ENCODE assay signal across 1 cellular context in the genomic region with DNA sequence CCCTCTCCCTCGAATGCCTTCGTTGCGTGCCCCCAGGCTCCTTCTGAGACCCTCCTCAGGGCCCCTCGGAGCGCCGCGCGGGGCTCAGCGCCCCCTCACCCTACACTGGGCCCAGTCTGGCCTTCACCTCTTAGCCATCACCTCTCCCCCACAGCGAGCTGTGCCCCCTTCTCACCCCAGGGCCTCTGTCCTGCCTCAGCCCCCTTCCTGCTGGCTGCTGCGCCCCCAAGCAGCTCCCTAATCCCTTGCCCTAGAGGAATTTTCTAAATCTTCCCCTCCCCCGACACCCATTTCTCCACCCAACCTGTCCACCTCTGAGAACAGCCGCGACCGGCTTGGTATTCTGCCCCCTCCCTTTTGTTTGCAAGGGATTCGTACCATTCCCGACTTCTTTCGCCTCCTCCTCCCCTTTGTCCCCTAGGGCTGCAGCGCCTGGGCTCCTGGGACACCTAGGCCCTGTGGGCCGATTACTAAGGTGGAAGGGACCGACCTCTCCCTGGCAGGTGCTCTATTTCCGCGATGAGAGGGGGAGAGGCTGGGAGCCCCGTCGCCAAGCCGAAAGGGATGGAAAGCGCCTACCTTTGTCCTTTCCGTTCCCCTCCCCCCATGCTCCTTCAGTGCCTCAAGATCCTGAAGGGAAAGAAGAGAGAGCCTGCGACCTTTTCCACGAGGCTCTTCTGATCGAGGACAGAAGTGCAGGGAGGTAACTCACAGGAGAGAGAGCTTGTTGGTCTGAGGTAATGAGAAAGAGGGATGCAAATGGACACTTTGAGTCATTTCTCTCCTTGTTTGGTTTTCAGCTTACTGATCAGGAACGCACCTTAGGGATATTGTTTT.
TF ChIP-seq lines count a peak whose summit lies in the region.

No MANE protein-coding gene starts in this region.

TF ChIP-seq in H1, 55 proteins besides CTCF, POLR2A, EP300 and RAD21:
- TF ChIP-seq NRF1 (IDR thresholded peaks at IDR 0.05; ENCODE audit: low read depth, low read length) = no peak
- TF ChIP-seq SIRT6 (IDR thresholded peaks at IDR 0.05; ENCODE audit: low read length) = no peak
- no peak for TF ChIP-seq GABPA (IDR thresholded peaks at IDR 0.05; ENCODE audit: borderline replicate concordance, insufficient read depth, low read length)
- TF ChIP-seq PHF8 (conservative IDR thresholded peaks at IDR 0.05; ENCODE audit: low read depth, low read length) = peak; percentile 31; the same call in 1 of the 2 replicates
- TF ChIP-seq CBX5 (IDR thresholded peaks at IDR 0.05; ENCODE audit: low read depth, low read length) = no peak
- no peak for TF ChIP-seq TCF12 (IDR thresholded peaks at IDR 0.05; ENCODE audit: low read depth, low read length)
- TF ChIP-seq CHD1 (IDR thresholded peaks at IDR 0.05; ENCODE audit: low read depth, low read length) = no peak
- TF ChIP-seq NANOG (IDR thresholded peaks at IDR 0.05; ENCODE audit: insufficient read depth, low read depth, low read length, poor library complexity, severe bottlenecking) = no peak
- no peak for TF ChIP-seq EZH2 (IDR thresholded peaks at IDR 0.05; ENCODE audit: low read depth, low read length, severe bottlenecking)
- TF ChIP-seq, protein P1, sequence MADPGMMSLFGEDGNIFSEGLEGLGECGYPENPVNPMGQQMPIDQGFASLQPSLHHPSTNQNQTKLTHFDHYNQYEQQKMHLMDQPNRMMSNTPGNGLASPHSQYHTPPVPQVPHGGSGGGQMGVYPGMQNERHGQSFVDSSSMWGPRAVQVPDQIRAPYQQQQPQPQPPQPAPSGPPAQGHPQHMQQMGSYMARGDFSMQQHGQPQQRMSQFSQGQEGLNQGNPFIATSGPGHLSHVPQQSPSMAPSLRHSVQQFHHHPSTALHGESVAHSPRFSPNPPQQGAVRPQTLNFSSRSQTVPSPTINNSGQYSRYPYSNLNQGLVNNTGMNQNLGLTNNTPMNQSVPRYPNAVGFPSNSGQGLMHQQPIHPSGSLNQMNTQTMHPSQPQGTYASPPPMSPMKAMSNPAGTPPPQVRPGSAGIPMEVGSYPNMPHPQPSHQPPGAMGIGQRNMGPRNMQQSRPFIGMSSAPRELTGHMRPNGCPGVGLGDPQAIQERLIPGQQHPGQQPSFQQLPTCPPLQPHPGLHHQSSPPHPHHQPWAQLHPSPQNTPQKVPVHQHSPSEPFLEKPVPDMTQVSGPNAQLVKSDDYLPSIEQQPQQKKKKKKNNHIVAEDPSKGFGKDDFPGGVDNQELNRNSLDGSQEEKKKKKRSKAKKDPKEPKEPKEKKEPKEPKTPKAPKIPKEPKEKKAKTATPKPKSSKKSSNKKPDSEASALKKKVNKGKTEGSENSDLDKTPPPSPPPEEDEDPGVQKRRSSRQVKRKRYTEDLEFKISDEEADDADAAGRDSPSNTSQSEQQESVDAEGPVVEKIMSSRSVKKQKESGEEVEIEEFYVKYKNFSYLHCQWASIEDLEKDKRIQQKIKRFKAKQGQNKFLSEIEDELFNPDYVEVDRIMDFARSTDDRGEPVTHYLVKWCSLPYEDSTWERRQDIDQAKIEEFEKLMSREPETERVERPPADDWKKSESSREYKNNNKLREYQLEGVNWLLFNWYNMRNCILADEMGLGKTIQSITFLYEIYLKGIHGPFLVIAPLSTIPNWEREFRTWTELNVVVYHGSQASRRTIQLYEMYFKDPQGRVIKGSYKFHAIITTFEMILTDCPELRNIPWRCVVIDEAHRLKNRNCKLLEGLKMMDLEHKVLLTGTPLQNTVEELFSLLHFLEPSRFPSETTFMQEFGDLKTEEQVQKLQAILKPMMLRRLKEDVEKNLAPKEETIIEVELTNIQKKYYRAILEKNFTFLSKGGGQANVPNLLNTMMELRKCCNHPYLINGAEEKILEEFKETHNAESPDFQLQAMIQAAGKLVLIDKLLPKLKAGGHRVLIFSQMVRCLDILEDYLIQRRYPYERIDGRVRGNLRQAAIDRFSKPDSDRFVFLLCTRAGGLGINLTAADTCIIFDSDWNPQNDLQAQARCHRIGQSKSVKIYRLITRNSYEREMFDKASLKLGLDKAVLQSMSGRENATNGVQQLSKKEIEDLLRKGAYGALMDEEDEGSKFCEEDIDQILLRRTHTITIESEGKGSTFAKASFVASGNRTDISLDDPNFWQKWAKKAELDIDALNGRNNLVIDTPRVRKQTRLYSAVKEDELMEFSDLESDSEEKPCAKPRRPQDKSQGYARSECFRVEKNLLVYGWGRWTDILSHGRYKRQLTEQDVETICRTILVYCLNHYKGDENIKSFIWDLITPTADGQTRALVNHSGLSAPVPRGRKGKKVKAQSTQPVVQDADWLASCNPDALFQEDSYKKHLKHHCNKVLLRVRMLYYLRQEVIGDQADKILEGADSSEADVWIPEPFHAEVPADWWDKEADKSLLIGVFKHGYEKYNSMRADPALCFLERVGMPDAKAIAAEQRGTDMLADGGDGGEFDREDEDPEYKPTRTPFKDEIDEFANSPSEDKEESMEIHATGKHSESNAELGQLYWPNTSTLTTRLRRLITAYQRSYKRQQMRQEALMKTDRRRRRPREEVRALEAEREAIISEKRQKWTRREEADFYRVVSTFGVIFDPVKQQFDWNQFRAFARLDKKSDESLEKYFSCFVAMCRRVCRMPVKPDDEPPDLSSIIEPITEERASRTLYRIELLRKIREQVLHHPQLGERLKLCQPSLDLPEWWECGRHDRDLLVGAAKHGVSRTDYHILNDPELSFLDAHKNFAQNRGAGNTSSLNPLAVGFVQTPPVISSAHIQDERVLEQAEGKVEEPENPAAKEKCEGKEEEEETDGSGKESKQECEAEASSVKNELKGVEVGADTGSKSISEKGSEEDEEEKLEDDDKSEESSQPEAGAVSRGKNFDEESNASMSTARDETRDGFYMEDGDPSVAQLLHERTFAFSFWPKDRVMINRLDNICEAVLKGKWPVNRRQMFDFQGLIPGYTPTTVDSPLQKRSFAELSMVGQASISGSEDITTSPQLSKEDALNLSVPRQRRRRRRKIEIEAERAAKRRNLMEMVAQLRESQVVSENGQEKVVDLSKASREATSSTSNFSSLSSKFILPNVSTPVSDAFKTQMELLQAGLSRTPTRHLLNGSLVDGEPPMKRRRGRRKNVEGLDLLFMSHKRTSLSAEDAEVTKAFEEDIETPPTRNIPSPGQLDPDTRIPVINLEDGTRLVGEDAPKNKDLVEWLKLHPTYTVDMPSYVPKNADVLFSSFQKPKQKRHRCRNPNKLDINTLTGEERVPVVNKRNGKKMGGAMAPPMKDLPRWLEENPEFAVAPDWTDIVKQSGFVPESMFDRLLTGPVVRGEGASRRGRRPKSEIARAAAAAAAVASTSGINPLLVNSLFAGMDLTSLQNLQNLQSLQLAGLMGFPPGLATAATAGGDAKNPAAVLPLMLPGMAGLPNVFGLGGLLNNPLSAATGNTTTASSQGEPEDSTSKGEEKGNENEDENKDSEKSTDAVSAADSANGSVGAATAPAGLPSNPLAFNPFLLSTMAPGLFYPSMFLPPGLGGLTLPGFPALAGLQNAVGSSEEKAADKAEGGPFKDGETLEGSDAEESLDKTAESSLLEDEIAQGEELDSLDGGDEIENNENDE (IDR thresholded peaks at IDR 0.05; ENCODE audit: insufficient replicate concordance, low read length) = no peak
- no peak for TF ChIP-seq CBX8 (IDR thresholded peaks at IDR 0.05; ENCODE audit: borderline replicate concordance, low read depth, low read length)
- TF ChIP-seq SAP30 (IDR thresholded peaks at IDR 0.05; ENCODE audit: insufficient read depth, insufficient replicate concordance, low read length) = peak; percentile 28
- TF ChIP-seq KDM5A (IDR thresholded peaks at IDR 0.05; ENCODE audit: low read length) = no peak
- TF ChIP-seq, protein P2, sequence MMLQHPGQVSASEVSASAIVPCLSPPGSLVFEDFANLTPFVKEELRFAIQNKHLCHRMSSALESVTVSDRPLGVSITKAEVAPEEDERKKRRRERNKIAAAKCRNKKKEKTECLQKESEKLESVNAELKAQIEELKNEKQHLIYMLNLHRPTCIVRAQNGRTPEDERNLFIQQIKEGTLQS (IDR thresholded peaks at IDR 0.05; ENCODE audit: insufficient read depth, low read depth, low read length) = no peak
- TF ChIP-seq JUN (IDR thresholded peaks at IDR 0.05; ENCODE audit: low read depth, low read length) = no peak
- no peak for TF ChIP-seq KDM4A (IDR thresholded peaks at IDR 0.05; ENCODE audit: low read depth, low read length, severe bottlenecking)
- TF ChIP-seq SIX5 (IDR thresholded peaks at IDR 0.05; ENCODE audit: low read depth, low read length) = no peak
- no peak for TF ChIP-seq SP4 (IDR thresholded peaks at IDR 0.05; ENCODE audit: low read length)
- no peak for TF ChIP-seq CTBP2 (IDR thresholded peaks at IDR 0.05; ENCODE audit: borderline replicate concordance, insufficient read depth, insufficient read length, low read length)
- TF ChIP-seq, protein P3, sequence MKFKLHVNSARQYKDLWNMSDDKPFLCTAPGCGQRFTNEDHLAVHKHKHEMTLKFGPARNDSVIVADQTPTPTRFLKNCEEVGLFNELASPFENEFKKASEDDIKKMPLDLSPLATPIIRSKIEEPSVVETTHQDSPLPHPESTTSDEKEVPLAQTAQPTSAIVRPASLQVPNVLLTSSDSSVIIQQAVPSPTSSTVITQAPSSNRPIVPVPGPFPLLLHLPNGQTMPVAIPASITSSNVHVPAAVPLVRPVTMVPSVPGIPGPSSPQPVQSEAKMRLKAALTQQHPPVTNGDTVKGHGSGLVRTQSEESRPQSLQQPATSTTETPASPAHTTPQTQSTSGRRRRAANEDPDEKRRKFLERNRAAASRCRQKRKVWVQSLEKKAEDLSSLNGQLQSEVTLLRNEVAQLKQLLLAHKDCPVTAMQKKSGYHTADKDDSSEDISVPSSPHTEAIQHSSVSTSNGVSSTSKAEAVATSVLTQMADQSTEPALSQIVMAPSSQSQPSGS (IDR thresholded peaks at IDR 0.05; ENCODE audit: low read length) = no peak
- 0 out of 4 replicates have a peak, but pooled peaks of 1 of the 2 experiments have one; percentile 18 for TF ChIP-seq SIN3A (conservative IDR thresholded peaks at IDR 0.05 in 1 of 2, IDR thresholded peaks at IDR 0.05 in 1 of 2; ENCODE audit: low read depth in 1 of 2, low read length in 2 of 2)
- no peak for TF ChIP-seq ZNF274 (IDR thresholded peaks at IDR 0.05; ENCODE audit: borderline replicate concordance, extremely low read depth, low read length)
- TF ChIP-seq TAF1 (IDR thresholded peaks at IDR 0.05; ENCODE audit: low read depth, low read length) = 0 out of 2 replicates have a peak, but pooled peaks have one; percentile 15
